10 cellular contexts compared by ENCODE assay signal in the genomic region with DNA sequence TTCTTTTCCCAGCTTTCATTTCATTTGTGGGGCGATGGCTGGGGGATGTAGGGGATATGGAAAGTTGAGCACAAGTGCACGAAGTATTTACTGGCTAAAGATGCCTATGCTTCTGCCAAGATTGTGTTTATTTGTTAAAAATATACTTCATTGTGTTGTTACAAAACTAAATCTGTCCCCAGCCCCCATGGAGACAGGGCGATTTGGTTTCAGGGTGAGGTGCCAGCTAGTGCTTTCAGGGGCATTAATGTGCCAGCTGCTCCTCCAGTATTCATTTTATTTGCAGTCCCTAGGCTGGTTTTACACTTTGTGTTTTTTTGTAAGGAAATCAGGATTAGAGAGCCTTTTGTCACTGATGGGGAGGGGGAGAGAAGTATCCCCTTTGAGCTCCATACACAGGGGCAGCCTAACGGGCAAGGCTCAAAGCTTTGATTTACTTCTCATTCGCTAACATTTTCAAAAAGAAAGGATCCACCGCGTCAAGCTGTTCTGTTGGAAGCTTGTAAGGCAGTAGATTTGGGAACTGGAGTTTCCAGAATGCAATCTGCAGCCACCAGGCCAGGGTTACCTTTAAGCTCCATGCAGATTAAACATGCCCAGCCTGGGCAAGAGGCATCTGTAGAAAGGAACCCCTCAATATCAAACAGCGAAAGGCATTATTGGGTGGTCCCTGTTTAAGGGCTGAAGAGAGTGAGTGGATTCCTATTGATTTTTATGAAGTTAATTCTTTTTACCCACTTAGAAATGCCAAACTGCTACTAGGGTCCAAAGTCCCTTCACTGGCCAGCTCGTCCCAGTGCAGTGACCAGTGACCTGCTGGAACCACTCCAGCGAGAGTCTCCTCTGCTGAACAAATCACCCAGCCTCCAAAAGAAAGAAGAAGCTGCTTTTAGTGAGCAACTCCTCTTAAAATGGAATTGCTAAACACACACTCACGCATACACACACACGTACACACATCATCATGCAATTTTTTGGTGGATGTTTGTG.
A peak's percentile ranks its signal among the peaks of the same experiment; 100 is the strongest.
DNase-seq lines count a peak whose midpoint lies in the region; ATAC-seq, FAIRE-seq and TF ChIP-seq lines count a peak whose summit lies in the region.
"Had no signal": no experiment of that assay in that cellular context is flagged by ENCODE, and none has a peak within 500 bp of the region (broad histone marks: within the 10 kb centered on the region; RNA-seq: fewer than 3 reads in every experiment).

No MANE protein-coding gene starts in this region.

- no peaks in the 10 kb centered on the region for H3K27me3 Mint-ChIP-seq in CD4-positive, alpha-beta T cell
- no peaks in the 10 kb centered on the region for H3K27me3 Mint-ChIP-seq in effector memory CD8-positive, alpha-beta T cell

- no peaks in the 10 kb centered on the region for H3K9me3 ChIP-seq in CD4-positive, alpha-beta T cell (ENCODE audit: control insufficient read depth, low read length)
- H3K9me3 ChIP-seq in pancreas, result no peaks in the 10 kb centered on the region

- H3K36me3 Mint-ChIP-seq in CD4-positive, alpha-beta T cell (ENCODE audit: low read depth), result peaks cover 5% of the 10 kb centered on the region
- peaks cover 6% of the 10 kb centered on the region for H3K36me3 Mint-ChIP-seq in effector memory CD8-positive, alpha-beta T cell (ENCODE audit: insufficient read depth)

- no peak for ATAC-seq in CD4-positive, alpha-beta T cell (ENCODE audit: poor library complexity)
- ATAC-seq in effector memory CD8-positive, alpha-beta T cell (replicated peaks), result no peak
- ATAC-seq in pancreas (peak; percentile 37 to 50 (median 43)), HG03378 (IDR thresholded peaks at IDR 0.05; ENCODE audit: unreplicated experiment) (no peak), GM21576 (IDR thresholded peaks at IDR 0.05; ENCODE audit: unreplicated experiment) (no peak), GM21737 (IDR thresholded peaks at IDR 0.05; ENCODE audit: unreplicated experiment) (no peak)

- intact Hi-C loops in CD4-positive, alpha-beta T cell (cut with DNase I, micrococcal nuclease), result no loop called here
- intact Hi-C loops in pancreas (cut with DNase I), result no loop called here

- H3K36me3 ChIP-seq in pancreas, result no peaks in the 10 kb centered on the region

- CTCF ChIA-PET in CD4-positive, alpha-beta T cell (lab: Charles Lee), result interaction anchor here (1.0 to 2.0 kb wide), 2 partner anchors 12 to 1122 kb away, joined by 3 to 4 read pairs; no protein-coding TSS in a partner anchor

- peaks cover 45 to 51% (median 46%) of the 10 kb centered on the region in 3 donors for H3K4me1 ChIP-seq in pancreas

- H3K27ac Mint-ChIP-seq in CD4-positive, alpha-beta T cell, result peak overlapping the region; percentile 34
- peak overlapping the region; percentile 71 to 86 for H3K27ac Mint-ChIP-seq in effector memory CD8-positive, alpha-beta T cell

- no peak overlapping the region for H3K27ac ChIP-seq in CD4-positive, alpha-beta T cell (ENCODE audit: low read depth, low read length)
- H3K27ac ChIP-seq in pancreas, result peak overlapping the region; percentile 66 to 91 (median 78)

- peaks cover 29% of the 10 kb centered on the region for H3K4me1 Mint-ChIP-seq in CD4-positive, alpha-beta T cell (ENCODE audit: low read depth)
- peaks cover 21 to 34% of the 10 kb centered on the region in 2 donors for H3K4me1 Mint-ChIP-seq in effector memory CD8-positive, alpha-beta T cell (ENCODE audit: low read depth in 2 of 2)

- H3K27me3 ChIP-seq in CD4-positive, alpha-beta T cell (ENCODE audit: control insufficient read depth, insufficient read depth, low read length), result no peaks in the 10 kb centered on the region
- no peaks in the 10 kb centered on the region for H3K27me3 ChIP-seq in pancreas

- H3K4me3 Mint-ChIP-seq in CD4-positive, alpha-beta T cell, result peak overlapping the region; percentile 13
- no peak overlapping the region for H3K4me3 Mint-ChIP-seq in effector memory CD8-positive, alpha-beta T cell

- WGBS in pancreas, 2 donors, result 29 to 34% methylated on average over 12 of the region's 12 CpGs

- no peak for TF ChIP-seq CTCF in CD4-positive, alpha-beta T cell (IDR thresholded peaks at IDR 0.05)
- no peak for TF ChIP-seq CTCF in pancreas (IDR thresholded peaks at IDR 0.05)

- H3K9me3 Mint-ChIP-seq in CD4-positive, alpha-beta T cell, result no peaks in the 10 kb centered on the region
- H3K9me3 Mint-ChIP-seq in effector memory CD8-positive, alpha-beta T cell, result no peaks in the 10 kb centered on the region

- DNase-seq in CD4-positive, alpha-beta T cell, result no peak
- DNase-seq in NCI-H1694 (lab: John Stamatoyannopoulos, UW) (peak; percentile 19), pancreas (peak; percentile 39 to 61 (median 53)), ecto neural progenitor cell (ENCODE audit: low spot score) (no peak)
- no peak for DNase-seq in effector memory CD8-positive, alpha-beta T cell

- no peak overlapping the region for H3K4me3 ChIP-seq in pancreas

- POLR2A ChIA-PET in CD4-positive, alpha-beta T cell (lab: Charles Lee), result interaction anchor here (0.6 to 3.6 kb wide), 10 partner anchors 10 to 1955 kb away, joined by 3 to 58 read pairs (median 8); a partner anchor contains a TSS

- FAIRE-seq in pancreas (lab: Jason Lieb, UNC), result no peak
- FAIRE-seq: astrocyte, RCC 7860 had no signal

Comparison
In these comparisons a context has a peak if more than half of its experiments do, and no peak if none do; other contexts are left out.
1. ATAC-seq: peak in pancreas (4 of 4); none in CD4-positive, alpha-beta T cell (single experiment), effector memory CD8-positive, alpha-beta T cell (single experiment), HG03378 (single experiment), GM21576 (single experiment) and GM21737 (single experiment).
2. DNase-seq: peak in NCI-H1694 (single experiment) and pancreas (6 of 6); none in CD4-positive, alpha-beta T cell (0 of 10), effector memory CD8-positive, alpha-beta T cell (0 of 3) and ecto neural progenitor cell (single experiment).